9 cellular contexts compared by ENCODE assay signal in the genomic region with DNA sequence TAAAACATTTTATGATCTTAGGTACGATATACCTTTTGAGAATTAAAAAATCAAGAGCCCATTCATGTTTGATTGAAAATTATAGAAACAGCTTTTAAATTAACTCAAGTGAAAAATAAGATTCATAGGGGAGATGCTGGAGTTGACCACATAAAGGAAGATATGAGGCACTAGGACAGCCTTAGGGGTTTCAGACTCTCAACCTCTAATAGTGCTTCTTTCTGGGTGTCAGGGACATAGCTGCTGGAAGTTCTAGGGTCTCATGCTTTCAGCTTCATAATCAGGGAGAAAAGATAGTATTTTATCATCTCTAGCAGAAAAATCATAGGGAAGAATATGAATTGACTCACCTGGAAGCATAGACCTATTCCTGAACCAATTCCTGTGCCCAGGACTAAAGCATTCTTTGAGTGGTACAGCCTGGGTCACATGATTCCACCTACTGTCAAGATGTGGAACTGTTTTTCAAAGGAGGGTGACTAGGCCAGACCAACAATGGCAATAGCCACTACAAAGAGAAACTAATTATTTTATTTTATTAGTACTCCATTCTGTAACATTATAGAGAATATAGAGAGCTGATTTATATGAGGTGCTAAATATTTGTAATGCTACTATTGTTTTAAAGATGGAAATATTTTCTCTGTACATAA. TPM values are rescaled to one million over a fixed set of nuclear protein-coding genes. Genes with fewer than 3 reads are reported as not detected.
DNase-seq lines count a peak whose midpoint lies in the region; ATAC-seq and TF ChIP-seq lines count a peak whose summit lies in the region.
"Had no signal": no experiment of that assay in that cellular context is flagged by ENCODE, and none has a peak within 500 bp of the region (broad histone marks: within the 10 kb centered on the region; RNA-seq: fewer than 3 reads in every experiment).

No MANE protein-coding gene starts in this region.

- no peaks in the 10 kb centered on the region for H3K9me3 ChIP-seq in right lobe of liver
- no peaks in the 10 kb centered on the region for H3K9me3 ChIP-seq in CD4-positive, alpha-beta T cell (ENCODE audit: control insufficient read depth, low read length)

- no peak overlapping the region for H3K27ac ChIP-seq in right lobe of liver
- H3K27ac ChIP-seq in CD4-positive, alpha-beta T cell (ENCODE audit: low read depth, low read length) = no peak overlapping the region

- intact Hi-C loops in right lobe of liver (cut with DNase I) = no loop called here
- intact Hi-C loops in CD4-positive, alpha-beta T cell (cut with DNase I, micrococcal nuclease) = no loop called here

- no peaks in the 10 kb centered on the region for H3K36me3 Mint-ChIP-seq in CD4-positive, alpha-beta T cell (ENCODE audit: low read depth)

- H3K4me3 ChIP-seq in AG04449 (ENCODE audit: low read depth, low read length) (no peak overlapping the region), right lobe of liver (no peak overlapping the region)

- 91% methylated on average over 1 of the region's 1 CpG for WGBS in right lobe of liver (ENCODE audit: insufficient coverage, low coverage, low lambda C conversion rate, missing lambda C conversion rate)

- DNase-seq in AG04449 (ENCODE audit: low read depth, low spot score) (no peak), SK-N-DZ (ENCODE audit: low spot score) (peak; percentile 16), right lobe of liver (no peak)
- no peak for DNase-seq in CD4-positive, alpha-beta T cell
- no peak for DNase-seq in stimulated activated CD4-positive, alpha-beta T cell treated with anti-CD3 and anti-CD28 coated beads, Interleukin-4, amount 100 ng/mL, for 1 hour
- DNase-seq in stimulated activated CD4-positive, alpha-beta T cell treated with anti-CD3 and anti-CD28 coated beads, Interleukin-2, amount 100 ng/mL, for 24 hours = no peak

- no peaks in the 10 kb centered on the region for H3K4me1 Mint-ChIP-seq in CD4-positive, alpha-beta T cell (ENCODE audit: low read depth)

- no peak overlapping the region for H3K27ac Mint-ChIP-seq in CD4-positive, alpha-beta T cell
- H3K27ac Mint-ChIP-seq: dendritic cell treated with granulocyte-macrophage colony-stimulating factor and Interleukin-4, amounts not matched to agents 40 ng/mL and 50 ng/mL, for 4 days had no signal

- no peaks in the 10 kb centered on the region for H3K27me3 ChIP-seq in right lobe of liver
- H3K27me3 ChIP-seq in CD4-positive, alpha-beta T cell (ENCODE audit: control insufficient read depth, insufficient read depth, low read length) = no peaks in the 10 kb centered on the region

- ATAC-seq in GM19023 (IDR thresholded peaks at IDR 0.05; ENCODE audit: unreplicated experiment) (peak; percentile 85), HG03064 (IDR thresholded peaks at IDR 0.05; ENCODE audit: low read depth, unreplicated experiment) (peak; percentile 73), right lobe of liver (peak; percentile 65 to 86 (median 70))
- ATAC-seq in CD4-positive, alpha-beta T cell (ENCODE audit: poor library complexity) = no peak

- no peak overlapping the region for H3K4me3 Mint-ChIP-seq in CD4-positive, alpha-beta T cell
- H3K4me3 Mint-ChIP-seq: dendritic cell treated with granulocyte-macrophage colony-stimulating factor and Interleukin-4, amounts not matched to agents 40 ng/mL and 50 ng/mL, for 4 days had no signal

- peaks cover 3% of the 10 kb centered on the region for H3K27me3 Mint-ChIP-seq in CD4-positive, alpha-beta T cell
- H3K27me3 Mint-ChIP-seq: dendritic cell treated with granulocyte-macrophage colony-stimulating factor and Interleukin-4, amounts not matched to agents 40 ng/mL and 50 ng/mL, for 4 days had no signal

- H3K9me3 Mint-ChIP-seq in CD4-positive, alpha-beta T cell = no peaks in the 10 kb centered on the region
- H3K9me3 Mint-ChIP-seq: dendritic cell treated with granulocyte-macrophage colony-stimulating factor and Interleukin-4, amounts not matched to agents 40 ng/mL and 50 ng/mL, for 4 days had no signal

- H3K36me3 ChIP-seq in right lobe of liver = no peaks in the 10 kb centered on the region

- CTCF ChIA-PET in AG04449 (lab: Yijun Ruan, JAX) = no interaction called here
- CTCF ChIA-PET in CD4-positive, alpha-beta T cell (lab: Charles Lee) = no interaction called here

- no peaks in the 10 kb centered on the region for H3K4me1 ChIP-seq in right lobe of liver

- peak; percentile 25 for TF ChIP-seq CTCF in AG04449 (IDR thresholded peaks at IDR 0.05; ENCODE audit: insufficient read depth, low read length, missing control alignments)
- peak; percentile 26 to 46 (median 34) for TF ChIP-seq CTCF in right lobe of liver (IDR thresholded peaks at IDR 0.05)
- TF ChIP-seq CTCF in CD4-positive, alpha-beta T cell (IDR thresholded peaks at IDR 0.05) = no peak

- POLR2A ChIA-PET in AG04449 (lab: Yijun Ruan, JAX) = no interaction called here
- POLR2A ChIA-PET in CD4-positive, alpha-beta T cell (lab: Charles Lee) = no interaction called here

- TF ChIP-seq POLR2A in right lobe of liver (IDR thresholded peaks at IDR 0.05) = no peak

RNA-seq across cellular contexts. Expression of a gene that starts 27.8 kb away (rescaled TPM):
- polyA plus RNA-seq in SK-N-DZ (2014; cell fraction: cytosol; rRNA removed) = 24.6 and 41.3 TPM in 2 replicates
- 17.0 and 26.3 TPM in 2 replicates for polyA plus RNA-seq in SK-N-DZ (2014; cell fraction: nucleus; rRNA removed)
- total RNA-seq in right lobe of liver = 1 to 10 TPM in 4 of 6 experiments, under 1 TPM in 1, not detected in 1; 0.68 to 2.7 (median 1.4) TPM
- total RNA-seq in CD4-positive, alpha-beta T cell = 1 to 10 TPM; 1.0 to 1.1 TPM
